In genomic region chr2:232204457-232204931, GRCh38 we compare ENCODE assay signal across 13 cellular contexts.
DNase-seq lines count a peak whose midpoint lies in the region; ATAC-seq, FAIRE-seq and TF ChIP-seq lines count a peak whose summit lies in the region.
"Had no signal": no experiment of that assay in that cellular context is flagged by ENCODE, and none has a peak within 500 bp of the region (broad histone marks: within the 10 kb centered on the region; RNA-seq: fewer than 3 reads in every experiment).

No MANE protein-coding gene starts in this region.

- DNase-seq in Ammon's horn (ENCODE audit: low spot score), result peak; percentile 47
- peak; percentile 97 for DNase-seq in astrocyte of the cerebellum (ENCODE audit: low read depth)
- DNase-seq in inferior parietal cortex (ENCODE audit: extremely low spot score), result peak; percentile 17
- DNase-seq in prostate gland (ENCODE audit: low spot score), result peak; percentile 22
- no peak for DNase-seq in GM12892 (ENCODE audit: insufficient read length)
- no peak for DNase-seq in GF-D8 (lab: John Stamatoyannopoulos, UW)
- DNase-seq: activated naive CD8-positive, alpha-beta T cell treated with anti-CD3 and anti-CD28 coated beads, Interleukin-2, amount 10 ng/mL, durations not matched to agents 7 days and 5 days; NCI-H187; T-helper 1 cell had no signal

- no peak for TF ChIP-seq CTCF in astrocyte of the cerebellum (IDR thresholded peaks at IDR 0.05; ENCODE audit: low read depth, low read length, missing control alignments)
- TF ChIP-seq CTCF in prostate gland (IDR thresholded peaks at IDR 0.05), result peak in 1 of 4 experiments; percentile 11

- 5% methylated on average over 9 of the region's 9 CpGs for WGBS in prostate gland

- in situ Hi-C loops in astrocyte of the cerebellum (cut with HindIII; ENCODE audit: low sequenced_read_pairs), result no loop called here

- TF ChIP-seq POLR2A in prostate gland (IDR thresholded peaks at IDR 0.05), result no peak
- TF ChIP-seq POLR2A in GM12892 (IDR thresholded peaks at IDR 0.05; ENCODE audit: low read depth, low read length), result no peak

- H3K27ac ChIP-seq in prostate gland, result no peak overlapping the region
- H3K27ac ChIP-seq: thoracic aorta had no signal

- intact Hi-C loops in prostate gland (cut with DNase I), result no loop called here

- ATAC-seq in HG02763 (IDR thresholded peaks at IDR 0.05; ENCODE audit: unreplicated experiment) (no peak), HG02642 (IDR thresholded peaks at IDR 0.05; ENCODE audit: poor library complexity, unreplicated experiment) (no peak)
- ATAC-seq: activated CD8-positive, alpha-beta T cell treated with anti-CD3 and anti-CD28 coated beads, Interleukin-2, amount 10 ng/mL, durations not matched to agents 7 days and 5 days had no signal

- no peaks in the 10 kb centered on the region for H3K4me1 ChIP-seq in prostate gland (replicated peaks)

- H3K4me3 ChIP-seq in astrocyte of the cerebellum (ENCODE audit: low read depth, low read length) (no peak overlapping the region), prostate gland (no peak overlapping the region)
- H3K4me3 ChIP-seq: thoracic aorta had no signal

- H3K9me3 ChIP-seq in prostate gland, result no peaks in the 10 kb centered on the region
- H3K9me3 ChIP-seq: thoracic aorta had no signal

- no peaks in the 10 kb centered on the region for H3K36me3 ChIP-seq in prostate gland
- H3K36me3 ChIP-seq: thoracic aorta had no signal

- FAIRE-seq in GM12892 (lab: Jason Lieb, UNC), result no peak

- H3K27me3 ChIP-seq in prostate gland (replicated peaks; ENCODE audit: insufficient read depth), result no peaks in the 10 kb centered on the region

Comparison
In these comparisons a context has a peak if more than half of its experiments do, and no peak if none do; other contexts are left out.
1. DNase-seq: peak in Ammon's horn (single experiment), astrocyte of the cerebellum (single experiment), inferior parietal cortex (single experiment) and prostate gland (single experiment); none in GM12892 (single experiment) and GF-D8 (single experiment).